Comparison of ENCODE assay signal across 14 cellular contexts in the genomic region with DNA sequence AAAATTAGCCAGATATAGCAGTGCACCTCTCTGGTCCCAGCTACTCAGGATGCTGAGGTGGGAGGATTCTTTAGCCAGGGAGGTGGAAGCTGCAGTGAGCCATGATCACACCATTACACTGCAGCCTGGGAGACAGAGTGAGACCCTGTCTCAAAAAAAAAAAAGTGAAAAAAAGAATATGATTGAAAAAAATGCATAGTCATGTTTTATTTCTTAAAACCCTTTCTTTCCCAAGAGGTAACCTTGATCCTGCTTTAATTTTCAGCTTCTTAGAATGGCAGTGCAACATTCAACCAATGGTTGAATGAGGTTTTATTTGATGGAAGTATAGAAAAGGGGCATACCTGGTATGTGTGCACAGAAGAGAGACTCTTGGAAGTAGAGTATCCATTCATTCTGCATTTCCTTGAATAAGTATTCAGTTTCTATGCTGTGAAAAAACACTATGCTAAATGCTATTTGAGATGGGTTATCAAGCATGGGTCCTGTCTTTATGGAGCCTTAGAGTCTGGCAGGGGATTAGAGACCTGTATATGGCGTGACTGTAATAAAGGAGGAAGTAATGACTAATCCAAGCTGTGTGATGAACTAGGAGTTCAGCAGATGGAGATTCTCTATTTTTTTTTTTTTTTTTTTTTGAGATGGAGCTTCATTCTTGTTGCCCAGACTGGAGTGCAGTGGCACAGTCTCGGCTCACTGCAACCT.
A peak's percentile ranks its signal among the peaks of the same experiment; 100 is the strongest.
DNase-seq lines count a peak whose midpoint lies in the region; ATAC-seq, FAIRE-seq and TF ChIP-seq lines count a peak whose summit lies in the region.
"Had no signal": no experiment of that assay in that cellular context is flagged by ENCODE, and none has a peak within 500 bp of the region (broad histone marks: within the 10 kb centered on the region; RNA-seq: fewer than 3 reads in every experiment).

No MANE protein-coding gene starts in this region.

- RAD21 ChIA-PET in GM12878 (lab: Charles Lee; ENCODE audit: unreplicated experiment) = interaction anchor here (0.7 to 1.3 kb wide), 2 partner anchors 12 to 121 kb away, joined by 3 read pairs; no protein-coding TSS in a partner anchor

- TF ChIP-seq RAD21 in GM12878 (IDR thresholded peaks at IDR 0.05; ENCODE audit: insufficient read depth, low read depth, low read length) = no peak

- no peaks in the 10 kb centered on the region for H3K9me3 Mint-ChIP-seq in endodermal cell
- H3K9me3 Mint-ChIP-seq: T-cell had no signal

- WGBS in GM12878 (ENCODE audit: insufficient coverage, insufficient replicate concordance, low lambda C conversion rate, missing lambda C conversion rate) = 93% methylated on average over 1 of the region's 2 CpGs
- 95 to 100% methylated on average over 1 to 2 of the region's 2 CpGs for WGBS in endodermal cell (ENCODE audit: insufficient coverage in 1 of 2, insufficient read length in 1 of 2), 2 experiments

- in situ Hi-C loops in GM12878 (cut with MboI) (no loop called here), GM13976 (cut with MboI; ENCODE audit: low sequenced_read_pairs, unreplicated experiment) (no loop called here)

- H3K27me3 Mint-ChIP-seq in endodermal cell (ENCODE audit: insufficient read depth) = no peaks in the 10 kb centered on the region

- H3K4me3 ChIP-seq in GM12878 = no peak overlapping the region
- H3K4me3 ChIP-seq in endodermal cell (ENCODE audit: low read length) = no peak overlapping the region
- H3K4me3 ChIP-seq: body of pancreas had no signal

- no peak overlapping the region for H3K4me3 Mint-ChIP-seq in endodermal cell
- H3K4me3 Mint-ChIP-seq: activated CD8-positive, alpha-beta memory T cell treated with anti-CD3 and anti-CD28 coated beads, Interleukin-2, amount 10 ng/mL, durations not matched to agents 7 days and 5 days; T-cell had no signal

- BruUV-seq in GM12878 (replicated peaks; lab: Mats Ljungman, UMichigan) = no TSS peak

- peaks cover 6% of the 10 kb centered on the region for H3K4me1 ChIP-seq in GM12878 (ENCODE audit: control insufficient read depth, insufficient read depth, low read length)
- no peaks in the 10 kb centered on the region for H3K4me1 ChIP-seq in endodermal cell (ENCODE audit: control insufficient read depth, insufficient read depth, low read length)

- no peak for TF ChIP-seq POLR2A in GM12878 (IDR thresholded peaks at IDR 0.05; ENCODE audit: low read depth, low read length)

- CTCF ChIA-PET in GM12878 (lab: Yijun Ruan, JAX) = interaction anchor here (0.6 to 2.1 kb wide), 6 partner anchors 14 to 45 kb away, joined by 3 to 7 read pairs (median 4); no protein-coding TSS in a partner anchor

- DNase-seq in EH (ENCODE audit: low read depth) = peak; percentile 90
- DNase-seq in MV-4-11 (lab: John Stamatoyannopoulos, UW) = peak; percentile 88
- no peak for DNase-seq in GM12878 (ENCODE audit: low read depth, low spot score)
- peak; percentile 66 to 92 for DNase-seq in lung microvascular endothelial cell (ENCODE audit: low read depth in 2 of 2)
- DNase-seq in GM13976 (ENCODE audit: low spot score) = no peak
- no peak for DNase-seq in endodermal cell
- DNase-seq: activated CD8-positive, alpha-beta memory T cell treated with anti-CD3 and anti-CD28 coated beads, Interleukin-2, amount 10 ng/mL, durations not matched to agents 7 days and 5 days; body of pancreas; NCI-H345; stimulated activated naive CD4-positive, alpha-beta T cell; T-cell had no signal

- intact Hi-C loops in GM12878 (cut with micrococcal nuclease; ENCODE audit: unreplicated experiment) = loop anchor here (10.0 kb wide), 1 partner anchor 825 kb away; no protein-coding TSS in a partner anchor

- H3K36me3 Mint-ChIP-seq in endodermal cell (ENCODE audit: low read depth) = no peaks in the 10 kb centered on the region
- H3K36me3 Mint-ChIP-seq: activated CD8-positive, alpha-beta memory T cell treated with anti-CD3 and anti-CD28 coated beads, Interleukin-2, amount 10 ng/mL, durations not matched to agents 7 days and 5 days; T-cell had no signal

- H3K27me3 ChIP-seq in GM12878 (replicated peaks in 1 of 2; ENCODE audit: control insufficient read depth in 2 of 2, insufficient read depth in 2 of 2, low read length in 1 of 2) (no peaks in the 10 kb centered on the region; a peak in 1 of 4 replicates), endodermal cell (ENCODE audit: control insufficient read depth, insufficient read depth, low read length, poor library complexity, severe bottlenecking) (no peaks in the 10 kb centered on the region)
- H3K27me3 ChIP-seq: body of pancreas had no signal

- H3K4me2 ChIP-seq in GM12878 (ENCODE audit: control insufficient read depth, insufficient read depth) = no peak overlapping the region

- H3K27ac Mint-ChIP-seq in endodermal cell = no peak overlapping the region
- H3K27ac Mint-ChIP-seq: activated CD8-positive, alpha-beta memory T cell treated with anti-CD3 and anti-CD28 coated beads, Interleukin-2, amount 10 ng/mL, durations not matched to agents 7 days and 5 days; T-cell had no signal

- H2AFZ ChIP-seq in GM12878 (ENCODE audit: control insufficient read depth, low read depth, low read length) = no peak overlapping the region

- H3K27ac ChIP-seq in GM12878 (ENCODE audit: control insufficient read depth, insufficient read depth) = no peak overlapping the region
- H3K27ac ChIP-seq in endodermal cell (ENCODE audit: low read depth, low read length) = no peak overlapping the region
- H3K27ac ChIP-seq: body of pancreas had no signal

- no peaks in the 10 kb centered on the region for H3K9me3 ChIP-seq in GM12878 (replicated peaks; ENCODE audit: control insufficient read depth, insufficient read depth, low read length)
- H3K9me3 ChIP-seq in endodermal cell (ENCODE audit: control insufficient read depth, low read length) = no peaks in the 10 kb centered on the region
- H3K9me3 ChIP-seq: body of pancreas had no signal

- ATAC-seq in GM12878 (0 out of 3 replicates have a peak, but pooled peaks have one; percentile 29), GM19035 (IDR thresholded peaks at IDR 0.05; ENCODE audit: unreplicated experiment) (no peak), HG02870 (IDR thresholded peaks at IDR 0.05; ENCODE audit: unreplicated experiment) (no peak)
- ATAC-seq: activated CD8-positive, alpha-beta memory T cell treated with anti-CD3 and anti-CD28 coated beads, Interleukin-2, amount 10 ng/mL, durations not matched to agents 7 days and 5 days; body of pancreas; T-cell had no signal

- peaks cover 2% of the 10 kb centered on the region for H3K4me1 Mint-ChIP-seq in endodermal cell

- no peaks in the 10 kb centered on the region for H4K20me1 ChIP-seq in GM12878 (ENCODE audit: control insufficient read depth, insufficient read depth)

- H3K9ac ChIP-seq in GM12878 (ENCODE audit: control insufficient read depth, insufficient read depth, low read length) (no peak overlapping the region), endodermal cell (ENCODE audit: extremely low read depth, low read length, poor library complexity, severe bottlenecking) (no peak overlapping the region)

- H3K79me2 ChIP-seq in GM12878 (ENCODE audit: control insufficient read depth, insufficient read depth, low read length) = no peaks in the 10 kb centered on the region

- no peak for TF ChIP-seq EP300 in GM12878 (IDR thresholded peaks at IDR 0.05; ENCODE audit: borderline replicate concordance in 1 of 2, control insufficient read depth in 1 of 2, low read depth in 2 of 2, low read length in 2 of 2)

- no peak for FAIRE-seq in GM12878 (lab: Jason Lieb, UNC)
- FAIRE-seq: G401.6 had no signal

- POLR2A ChIA-PET in GM12878 (lab: Charles Lee) = interaction anchor here (0.6 kb wide), 1 partner anchor 530 kb away, joined by 5 read pairs; no protein-coding TSS in a partner anchor

- SMC1A ChIA-PET in GM12878 (lab: Charles Lee; ENCODE audit: uncharacterized antibody, unreplicated experiment) = interaction anchor here (0.6 to 1.4 kb wide), 4 partner anchors 11 to 802 kb away, joined by 3 to 4 read pairs (median 4); no protein-coding TSS in a partner anchor

- TF ChIP-seq CTCF in GM12878 (IDR thresholded peaks at IDR 0.05 in 2 of 3, conservative IDR thresholded peaks at IDR 0.05 in 1 of 3; ENCODE audit: control insufficient read depth in 2 of 3, extremely low read depth in 1 of 3, insufficient read depth in 1 of 3, low read depth in 3 of 3, low read length in 3 of 3) (no peak), GM13976 (IDR thresholded peaks at IDR 0.05; ENCODE audit: borderline replicate concordance, control extremely low read depth, extremely low read depth, insufficient read depth, missing control alignments) (no peak), endodermal cell (conservative IDR thresholded peaks at IDR 0.05) (no peak)

- H3K36me3 ChIP-seq in GM12878 (ENCODE audit: control insufficient read depth in 2 of 2, insufficient read depth in 2 of 2, low read length in 1 of 2) (no peaks in the 10 kb centered on the region), endodermal cell (ENCODE audit: control insufficient read depth, insufficient read depth, low read length) (peaks cover 16% of the 10 kb centered on the region)

TF ChIP-seq in GM12878, 131 proteins besides CTCF, POLR2A, EP300 and RAD21 (continues in another document):
- TF ChIP-seq, protein P1, sequence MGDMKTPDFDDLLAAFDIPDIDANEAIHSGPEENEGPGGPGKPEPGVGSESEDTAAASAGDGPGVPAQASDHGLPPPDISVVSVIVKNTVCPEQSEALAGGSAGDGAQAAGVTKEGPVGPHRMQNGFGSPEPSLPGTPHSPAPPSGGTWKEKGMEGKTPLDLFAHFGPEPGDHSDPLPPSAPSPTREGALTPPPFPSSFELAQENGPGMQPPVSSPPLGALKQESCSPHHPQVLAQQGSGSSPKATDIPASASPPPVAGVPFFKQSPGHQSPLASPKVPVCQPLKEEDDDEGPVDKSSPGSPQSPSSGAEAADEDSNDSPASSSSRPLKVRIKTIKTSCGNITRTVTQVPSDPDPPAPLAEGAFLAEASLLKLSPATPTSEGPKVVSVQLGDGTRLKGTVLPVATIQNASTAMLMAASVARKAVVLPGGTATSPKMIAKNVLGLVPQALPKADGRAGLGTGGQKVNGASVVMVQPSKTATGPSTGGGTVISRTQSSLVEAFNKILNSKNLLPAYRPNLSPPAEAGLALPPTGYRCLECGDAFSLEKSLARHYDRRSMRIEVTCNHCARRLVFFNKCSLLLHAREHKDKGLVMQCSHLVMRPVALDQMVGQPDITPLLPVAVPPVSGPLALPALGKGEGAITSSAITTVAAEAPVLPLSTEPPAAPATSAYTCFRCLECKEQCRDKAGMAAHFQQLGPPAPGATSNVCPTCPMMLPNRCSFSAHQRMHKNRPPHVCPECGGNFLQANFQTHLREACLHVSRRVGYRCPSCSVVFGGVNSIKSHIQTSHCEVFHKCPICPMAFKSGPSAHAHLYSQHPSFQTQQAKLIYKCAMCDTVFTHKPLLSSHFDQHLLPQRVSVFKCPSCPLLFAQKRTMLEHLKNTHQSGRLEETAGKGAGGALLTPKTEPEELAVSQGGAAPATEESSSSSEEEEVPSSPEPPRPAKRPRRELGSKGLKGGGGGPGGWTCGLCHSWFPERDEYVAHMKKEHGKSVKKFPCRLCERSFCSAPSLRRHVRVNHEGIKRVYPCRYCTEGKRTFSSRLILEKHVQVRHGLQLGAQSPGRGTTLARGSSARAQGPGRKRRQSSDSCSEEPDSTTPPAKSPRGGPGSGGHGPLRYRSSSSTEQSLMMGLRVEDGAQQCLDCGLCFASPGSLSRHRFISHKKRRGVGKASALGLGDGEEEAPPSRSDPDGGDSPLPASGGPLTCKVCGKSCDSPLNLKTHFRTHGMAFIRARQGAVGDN (IDR thresholded peaks at IDR 0.05) = no peak
- no peak for TF ChIP-seq EGR1 (IDR thresholded peaks at IDR 0.05; ENCODE audit: borderline replicate concordance in 1 of 2, low read depth in 2 of 2, low read length in 2 of 2)

Comparison
In these comparisons a context has a peak if more than half of its experiments do, and no peak if none do; other contexts are left out.
1. DNase-seq: peak in EH (single experiment), MV-4-11 (single experiment) and lung microvascular endothelial cell (2 of 2); none in GM12878 (single experiment), GM13976 (single experiment) and endodermal cell (single experiment).